Comparison of ENCODE assay signal across 8 cellular contexts in genomic region chr5:127785098-127785927, GRCh38.
DNase-seq lines count a peak whose midpoint lies in the region; ATAC-seq and TF ChIP-seq lines count a peak whose summit lies in the region.

No MANE protein-coding gene starts in this region.

- no peak overlapping the region for H3K4ac ChIP-seq in trophoblast cell (ENCODE audit: low read depth, low read length)

- peaks cover 14% of the 10 kb centered on the region for H3K36me3 Mint-ChIP-seq in T-helper 1 cell treated with Interleukin-12 subunit alpha and Interleukin-12 subunit beta and Interleukin-4 antibody, amounts not matched to agents 30 μg/mL and 1 μg/mL, for 36 hours (ENCODE audit: low read depth)

- H3K4me3 ChIP-seq in trophoblast cell (ENCODE audit: low read depth, low read length) (no peak overlapping the region), gastrocnemius medialis (no peak overlapping the region)

- no peak for TF ChIP-seq POLR2A in gastrocnemius medialis (IDR thresholded peaks at IDR 0.05)

- no CpG with 5 or more reads among the region's 6 CpGs for WGBS in trophoblast cell (ENCODE audit: extremely low coverage, insufficient coverage, insufficient read length)

- H3K27me3 ChIP-seq in trophoblast cell (ENCODE audit: insufficient read depth, low read length) (no peaks in the 10 kb centered on the region), gastrocnemius medialis (no peaks in the 10 kb centered on the region)

- H3K27me3 Mint-ChIP-seq in T-helper 1 cell treated with Interleukin-12 subunit alpha and Interleukin-12 subunit beta and Interleukin-4 antibody, amounts not matched to agents 30 μg/mL and 1 μg/mL, for 36 hours (ENCODE audit: low read depth): peaks cover 5% of the 10 kb centered on the region

- peak overlapping the region; percentile 55 for H3K4me3 Mint-ChIP-seq in T-helper 1 cell treated with Interleukin-12 subunit alpha and Interleukin-12 subunit beta and Interleukin-4 antibody, amounts not matched to agents 30 μg/mL and 1 μg/mL, for 36 hours

- no peak overlapping the region for H3K4me2 ChIP-seq in trophoblast cell (ENCODE audit: low read length)

- H3K36me3 ChIP-seq in trophoblast cell (ENCODE audit: control insufficient read depth in 1 of 2, insufficient read depth in 2 of 2, low read length in 2 of 2) (no peaks in the 10 kb centered on the region), gastrocnemius medialis (no peaks in the 10 kb centered on the region)

- no peak overlapping the region for H4K8ac ChIP-seq in trophoblast cell (ENCODE audit: low read depth, low read length)

- no peak overlapping the region for H2BK12ac ChIP-seq in trophoblast cell (ENCODE audit: low read length)

- peak; percentile 98 for DNase-seq in iris pigment epithelial cell (ENCODE audit: low read depth)
- no peak for DNase-seq in trophoblast cell
- no peak for DNase-seq in NCI-H748 treated with DMSO at 0.1 percent for 48 hours (lab: John Stamatoyannopoulos, UW)
- no peak for DNase-seq in NCI-H1417 treated with DMSO at 0.1 percent for 48 hours (lab: John Stamatoyannopoulos, UW)
- no peak for DNase-seq in gastrocnemius medialis

- no peak overlapping the region for H4K12ac ChIP-seq in trophoblast cell (ENCODE audit: low read depth, low read length)

- intact Hi-C loops in gastrocnemius medialis (cut with DNase I; ENCODE audit: low total_unique reads): no loop called here

- no peaks in the 10 kb centered on the region for H3K79me1 ChIP-seq in trophoblast cell (ENCODE audit: low read length)

- H2BK120ac ChIP-seq in trophoblast cell (ENCODE audit: insufficient read depth, low read length, poor library complexity): no peak overlapping the region

- H3K79me2 ChIP-seq in trophoblast cell (ENCODE audit: control insufficient read depth, insufficient read depth, low read length, poor library complexity): no peaks in the 10 kb centered on the region

- H2AFZ ChIP-seq in trophoblast cell (ENCODE audit: insufficient read depth, low read length, poor library complexity): no peak overlapping the region

- no peak overlapping the region for H3K14ac ChIP-seq in trophoblast cell (ENCODE audit: low read length)

- H3K27ac Mint-ChIP-seq in T-helper 1 cell treated with Interleukin-12 subunit alpha and Interleukin-12 subunit beta and Interleukin-4 antibody, amounts not matched to agents 30 μg/mL and 1 μg/mL, for 36 hours: peak overlapping the region; percentile 92

- no peak for TF ChIP-seq CTCF in gastrocnemius medialis (IDR thresholded peaks at IDR 0.05 in 4 of 5, conservative IDR thresholded peaks at IDR 0.05 in 1 of 5)

- in situ Hi-C loops in gastrocnemius medialis (cut with MboI; ENCODE audit: low sequenced_read_pairs in 4 of 4): no loop called here

- no peak overlapping the region for H3K9ac ChIP-seq in trophoblast cell (ENCODE audit: low read length)

- no peak overlapping the region for H2AK5ac ChIP-seq in trophoblast cell (ENCODE audit: low read length)

- H3K23ac ChIP-seq in trophoblast cell (ENCODE audit: low read length): no peak overlapping the region

- no peak overlapping the region for H2BK5ac ChIP-seq in trophoblast cell (ENCODE audit: low read depth, low read length, poor library complexity)

- H3K18ac ChIP-seq in trophoblast cell (ENCODE audit: low read length): no peak overlapping the region

- ATAC-seq in GM18511 (IDR thresholded peaks at IDR 0.05; ENCODE audit: unreplicated experiment) (peak; percentile 57), HG02588 (IDR thresholded peaks at IDR 0.05; ENCODE audit: unreplicated experiment) (peak; percentile 78), gastrocnemius medialis (no peak)

- H3K9me3 ChIP-seq in trophoblast cell (ENCODE audit: insufficient read depth, low read depth, low read length) (no peaks in the 10 kb centered on the region), gastrocnemius medialis (no peaks in the 10 kb centered on the region)

- H3K27ac ChIP-seq in trophoblast cell (ENCODE audit: low read depth, low read length) (no peak overlapping the region), gastrocnemius medialis (no peak overlapping the region)

- H4K91ac ChIP-seq in trophoblast cell (ENCODE audit: low read depth, low read length): no peak overlapping the region

- peaks cover 17% of the 10 kb centered on the region for H3K9me3 Mint-ChIP-seq in T-helper 1 cell treated with Interleukin-12 subunit alpha and Interleukin-12 subunit beta and Interleukin-4 antibody, amounts not matched to agents 30 μg/mL and 1 μg/mL, for 36 hours

- peaks cover 36% of the 10 kb centered on the region for H3K4me1 Mint-ChIP-seq in T-helper 1 cell treated with Interleukin-12 subunit alpha and Interleukin-12 subunit beta and Interleukin-4 antibody, amounts not matched to agents 30 μg/mL and 1 μg/mL, for 36 hours (ENCODE audit: low read depth)

- H3K4me1 ChIP-seq in trophoblast cell (ENCODE audit: control insufficient read depth in 1 of 2, insufficient read depth in 2 of 2, low read length in 2 of 2) (no peaks in the 10 kb centered on the region), gastrocnemius medialis (no peaks in the 10 kb centered on the region)

Comparison
In these comparisons a context has a peak if more than half of its experiments do, and no peak if none do; other contexts are left out.
1. ATAC-seq: peak in GM18511 (single experiment) and HG02588 (single experiment); none in gastrocnemius medialis (0 of 2).